14 cellular contexts compared by ENCODE assay signal in genomic region chr17:66406701-66407644, GRCh38.
DNase-seq lines count a peak whose midpoint lies in the region; ATAC-seq and TF ChIP-seq lines count a peak whose summit lies in the region.
"Had no signal": no experiment of that assay in that cellular context is flagged by ENCODE, and none has a peak within 500 bp of the region (broad histone marks: within the 10 kb centered on the region; RNA-seq: fewer than 3 reads in every experiment).

No MANE protein-coding gene starts in this region.

- no peak for DNase-seq in CD8-positive, alpha-beta memory T cell
- no peak for DNase-seq in WTC11 (ENCODE audit: low spot score)
- DNase-seq in foreskin keratinocyte, result no peak
- no peak for DNase-seq in RWPE1 (ENCODE audit: low spot score)
- DNase-seq in NK-92 (lab: John Stamatoyannopoulos, UW; ENCODE audit: unreplicated experiment), result no peak
- DNase-seq: activated CD8-positive, alpha-beta memory T cell treated with anti-CD3 and anti-CD28 coated beads, Interleukin-2, amount 50 U/mL, for 48 hours; DMS79 treated with DMSO at 0.1 percent for 48 hours; lower lobe of right lung; naive B cell; psoas muscle had no signal

- H3K27me3 Mint-ChIP-seq in CD8-positive, alpha-beta memory T cell, result peaks cover 0 to 3% of the 10 kb centered on the region in 2 donors
- H3K27me3 Mint-ChIP-seq in WTC11 (ENCODE audit: low read depth), result no peaks in the 10 kb centered on the region

- H3K4me1 Mint-ChIP-seq in CD8-positive, alpha-beta memory T cell, result peaks cover 46 to 61% (median 59%) of the 10 kb centered on the region in 3 donors
- peaks cover 41% of the 10 kb centered on the region for H3K4me1 Mint-ChIP-seq in WTC11
- H3K4me1 Mint-ChIP-seq: naive B cell had no signal

- POLR2A ChIA-PET in CD8-positive, alpha-beta memory T cell (lab: Charles Lee), result no interaction called here
- POLR2A ChIA-PET in WTC11 (lab: Charles Lee), result no interaction called here
- POLR2A ChIA-PET in RWPE1 (lab: Yijun Ruan, JAX; ENCODE audit: low non-redundant PET), result no interaction called here

- no peak overlapping the region for H3K4me3 ChIP-seq in BLaER1 treated with 17β-estradiol and CSF1 and Interleukin-3, amounts not matched to agents 10 nM and 100 nM
- peak overlapping the region; percentile 36 for H3K4me3 ChIP-seq in CD8-positive, alpha-beta memory T cell (ENCODE audit: low read length)
- H3K4me3 ChIP-seq: gastroesophageal sphincter, lower lobe of right lung, psoas muscle, SK-N-MC had no signal

- no peaks in the 10 kb centered on the region for H3K36me3 Mint-ChIP-seq in CD8-positive, alpha-beta memory T cell
- H3K36me3 Mint-ChIP-seq in WTC11, result no peaks in the 10 kb centered on the region
- H3K36me3 Mint-ChIP-seq: naive B cell had no signal

- H4K20me1 ChIP-seq in BLaER1 treated with 17β-estradiol and CSF1 and Interleukin-3, amounts not matched to agents 10 nM and 100 nM, result peaks cover 0 to 100% (median 0%) of the 10 kb centered on the region in 11 experiments; a peak in 6 of 22 replicates

- ATAC-seq in WTC11, result peak; percentile 66
- peak; percentile 50 for ATAC-seq in foreskin keratinocyte
- no peak for ATAC-seq in GM21367 (IDR thresholded peaks at IDR 0.05; ENCODE audit: unreplicated experiment)
- ATAC-seq: gastroesophageal sphincter, lower lobe of right lung, psoas muscle had no signal

- peak overlapping the region; percentile 44 to 90 (median 69) for H3K4me2 ChIP-seq in BLaER1 treated with 17β-estradiol and CSF1 and Interleukin-3, amounts not matched to agents 10 nM and 100 nM

- peak overlapping the region; percentile 29 to 82 (median 73) for H3K4me3 Mint-ChIP-seq in CD8-positive, alpha-beta memory T cell
- H3K4me3 Mint-ChIP-seq in WTC11, result no peak overlapping the region
- H3K4me3 Mint-ChIP-seq: naive B cell had no signal

- peaks cover 30 to 67% (median 40%) of the 10 kb centered on the region in 10 experiments for H3K4me1 ChIP-seq in BLaER1 treated with 17β-estradiol and CSF1 and Interleukin-3, amounts not matched to agents 10 nM and 100 nM
- H3K4me1 ChIP-seq in CD8-positive, alpha-beta memory T cell (ENCODE audit: insufficient read depth, low read length), result peaks cover 65% of the 10 kb centered on the region
- peaks cover 16% of the 10 kb centered on the region for H3K4me1 ChIP-seq in foreskin keratinocyte

- no peaks in the 10 kb centered on the region for H3K36me3 ChIP-seq in BLaER1 treated with 17β-estradiol and CSF1 and Interleukin-3, amounts not matched to agents 10 nM and 100 nM
- H3K36me3 ChIP-seq in CD8-positive, alpha-beta memory T cell (ENCODE audit: insufficient read depth, low read length), result no peaks in the 10 kb centered on the region
- H3K36me3 ChIP-seq: gastroesophageal sphincter, lower lobe of right lung had no signal

- H3K27ac Mint-ChIP-seq in CD8-positive, alpha-beta memory T cell, result peak overlapping the region; percentile 28 to 91 (median 82)
- H3K27ac Mint-ChIP-seq in WTC11, result 0 out of 2 replicates have a peak overlapping the region, but pooled peaks have one; percentile 22

- TF ChIP-seq CTCF in WTC11 (IDR thresholded peaks at IDR 0.05), result no peak
- TF ChIP-seq CTCF in foreskin keratinocyte (conservative IDR thresholded peaks at IDR 0.05), result no peak
- TF ChIP-seq CTCF in RWPE1 (conservative IDR thresholded peaks at IDR 0.05; ENCODE audit: low read depth), result no peak

- no peaks in the 10 kb centered on the region for H3K9me3 Mint-ChIP-seq in CD8-positive, alpha-beta memory T cell
- H3K9me3 Mint-ChIP-seq in WTC11, result 0 out of 2 replicates have a peak, but pooled peaks cover under 1% of the 10 kb centered on the region
- H3K9me3 Mint-ChIP-seq: naive B cell had no signal

- CTCF ChIA-PET in CD8-positive, alpha-beta memory T cell (lab: Charles Lee), result interaction anchor here (0.7 kb wide), 1 partner anchor 60 kb away, joined by 4 read pairs; no protein-coding TSS in a partner anchor
- CTCF ChIA-PET in WTC11 (lab: Charles Lee), result no interaction called here
- CTCF ChIA-PET in RWPE1 (lab: Yijun Ruan, JAX), result interaction anchor here (0.9 kb wide), 1 partner anchor 81 kb away, joined by 4 read pairs; no protein-coding TSS in a partner anchor

- H3K27ac ChIP-seq in BLaER1 treated with 17β-estradiol and CSF1 and Interleukin-3, amounts not matched to agents 10 nM and 100 nM, result no peak overlapping the region
- H3K27ac ChIP-seq in CD8-positive, alpha-beta memory T cell (ENCODE audit: low read depth, low read length), result no peak overlapping the region
- H3K27ac ChIP-seq in foreskin keratinocyte, result no peak overlapping the region
- H3K27ac ChIP-seq in RWPE1, result no peak overlapping the region
- H3K27ac ChIP-seq: gastroesophageal sphincter, lower lobe of right lung, psoas muscle, SK-N-MC had no signal

- no peaks in the 10 kb centered on the region for H3K27me3 ChIP-seq in BLaER1 treated with 17β-estradiol and CSF1 and Interleukin-3, amounts not matched to agents 10 nM and 100 nM
- H3K27me3 ChIP-seq in CD8-positive, alpha-beta memory T cell (ENCODE audit: insufficient read depth, low read length, poor library complexity, severe bottlenecking), result no peaks in the 10 kb centered on the region
- H3K27me3 ChIP-seq in foreskin keratinocyte, result no peaks in the 10 kb centered on the region
- H3K27me3 ChIP-seq: gastroesophageal sphincter had no signal

- no peak overlapping the region for H3K9ac ChIP-seq in BLaER1 treated with 17β-estradiol and CSF1 and Interleukin-3, amounts not matched to agents 10 nM and 100 nM

- no peaks in the 10 kb centered on the region for H3K9me3 ChIP-seq in BLaER1 treated with 17β-estradiol and CSF1 and Interleukin-3, amounts not matched to agents 10 nM and 100 nM (replicated peaks in 1 of 11)
- H3K9me3 ChIP-seq in CD8-positive, alpha-beta memory T cell (ENCODE audit: low read length), result no peaks in the 10 kb centered on the region
- H3K9me3 ChIP-seq: gastroesophageal sphincter, lower lobe of right lung, psoas muscle had no signal

TF ChIP-seq in WTC11, 78 proteins besides CTCF, POLR2A, EP300 and RAD21:
- TF ChIP-seq FOXK1 (CRISPR knock-in tag; IDR thresholded peaks at IDR 0.05) (no peak), PRRX2 (CRISPR knock-in tag; IDR thresholded peaks at IDR 0.05) (no peak), ESRRA (CRISPR knock-in tag; IDR thresholded peaks at IDR 0.05; ENCODE audit: borderline replicate concordance) (no peak)
- TF ChIP-seq, protein P1, sequence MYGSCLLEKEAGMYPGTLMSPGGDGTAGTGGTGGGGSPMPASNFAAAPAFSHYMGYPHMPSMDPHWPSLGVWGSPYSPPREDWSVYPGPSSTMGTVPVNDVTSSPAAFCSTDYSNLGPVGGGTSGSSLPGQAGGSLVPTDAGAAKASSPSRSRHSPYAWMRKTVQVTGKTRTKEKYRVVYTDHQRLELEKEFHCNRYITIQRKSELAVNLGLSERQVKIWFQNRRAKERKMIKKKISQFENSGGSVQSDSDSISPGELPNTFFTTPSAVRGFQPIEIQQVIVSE (CRISPR knock-in tag; IDR thresholded peaks at IDR 0.05; ENCODE audit: borderline replicate concordance), result no peak
- TF ChIP-seq, protein P2, sequence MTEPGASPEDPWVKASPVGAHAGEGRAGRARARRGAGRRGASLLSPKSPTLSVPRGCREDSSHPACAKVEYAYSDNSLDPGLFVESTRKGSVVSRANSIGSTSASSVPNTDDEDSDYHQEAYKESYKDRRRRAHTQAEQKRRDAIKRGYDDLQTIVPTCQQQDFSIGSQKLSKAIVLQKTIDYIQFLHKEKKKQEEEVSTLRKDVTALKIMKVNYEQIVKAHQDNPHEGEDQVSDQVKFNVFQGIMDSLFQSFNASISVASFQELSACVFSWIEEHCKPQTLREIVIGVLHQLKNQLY (CRISPR knock-in tag; IDR thresholded peaks at IDR 0.05), result no peak
TF ChIP-seq in WTC11: peak in this region for 0.
